Comparison of ENCODE assay signal across 8 cellular contexts in the genomic region with DNA sequence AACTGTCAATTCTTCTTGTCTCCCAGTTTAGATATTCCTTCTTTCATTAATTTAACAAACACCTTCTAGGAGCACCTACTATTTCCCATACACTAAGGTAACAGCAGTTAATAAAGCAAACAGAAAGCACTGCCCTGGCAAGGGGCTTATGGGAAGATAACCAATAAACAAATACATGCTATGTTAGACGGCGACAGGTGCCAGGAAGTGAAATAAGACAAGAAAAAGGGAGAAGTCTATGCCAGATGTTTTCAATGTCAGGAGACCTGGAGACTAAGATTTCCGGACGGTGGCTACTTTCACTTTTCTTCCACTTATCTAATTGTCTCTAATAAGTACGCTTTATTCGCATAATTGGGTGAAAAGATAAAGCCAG. TPM values are rescaled to one million over a fixed set of nuclear protein-coding genes. Genes with fewer than 3 reads are reported as not detected.
DNase-seq lines count a peak whose midpoint lies in the region; ATAC-seq, FAIRE-seq and TF ChIP-seq lines count a peak whose summit lies in the region.

No MANE protein-coding gene starts in this region.

- intact Hi-C loops in HCT116 (cut with micrococcal nuclease) (loop anchor here (2.0 to 5.0 kb wide), 3 partner anchors 33 to 173 kb away; a partner anchor contains a TSS), HepG2 (cut with micrococcal nuclease; ENCODE audit: unreplicated experiment) (loop anchor here (1.0 to 5.0 kb wide), 3 partner anchors 32 to 188 kb away; a partner anchor contains a TSS), thyroid gland (cut with DNase I) (loop anchor here (10.0 kb wide), 1 partner anchor 175 kb away; a partner anchor contains a TSS)

- H3K9ac ChIP-seq in HCT116 (ENCODE audit: low read length) (peak overlapping the region; percentile 78), HepG2 (ENCODE audit: insufficient read depth, low read depth, low read length) (peak overlapping the region; percentile 90)

- RAD21 ChIA-PET in HCT116 (lab: Charles Lee; ENCODE audit: low non-redundant PET in 1 of 2, low total read pairs in 2 of 2, uncharacterized antibody in 2 of 2, unreplicated experiment in 2 of 2), result no interaction called here

- WGBS in HepG2 (ENCODE audit: low lambda C conversion rate), result 0% methylated on average over 6 of the region's 6 CpGs
- 0 to 1% methylated on average over 6 of the region's 6 CpGs for WGBS in thyroid gland, 2 donors

- H3K4me1 ChIP-seq in HCT116 (ENCODE audit: control insufficient read depth in 1 of 2, insufficient read depth in 2 of 2, low read length in 2 of 2) (peaks cover 6 to 17% of the 10 kb centered on the region in 2 experiments; a peak in 3 of 4 replicates), HepG2 (ENCODE audit: insufficient read depth, low read length) (peaks cover 59% of the 10 kb centered on the region), thyroid gland (peaks cover 4 to 9% of the 10 kb centered on the region in 2 donors)

- H3K27ac ChIP-seq in HCT116 (ENCODE audit: low read depth, low read length) (peak overlapping the region; percentile 58), brain microvascular endothelial cell (peak overlapping the region; percentile 38), HepG2 (ENCODE audit: extremely low read length, insufficient read depth, low read length) (peak overlapping the region; percentile 73), thyroid gland (peak overlapping the region in 2 of 3 donors; percentile 76)

- peak overlapping the region; percentile 68 to 74 for H3K4me3 ChIP-seq in HCT116 (replicated peaks in 1 of 2; ENCODE audit: low read depth in 1 of 2, low read length in 2 of 2)
- H3K4me3 ChIP-seq in brain microvascular endothelial cell (ENCODE audit: low read depth, low read length), result peak overlapping the region; percentile 74
- H3K4me3 ChIP-seq in HepG2 (replicated peaks in 1 of 3; ENCODE audit: insufficient read depth in 1 of 3, low read depth in 2 of 3, low read length in 3 of 3), result peak overlapping the region; percentile 73 to 99 (median 86)
- H3K4me3 ChIP-seq in thyroid gland (replicated peaks in 1 of 3), result peak overlapping the region; percentile 21 to 69 (median 61)

- H3K27me3 ChIP-seq in HCT116 (ENCODE audit: insufficient read depth, low read length) (no peaks in the 10 kb centered on the region), brain microvascular endothelial cell (replicated peaks) (no peaks in the 10 kb centered on the region), HepG2 (ENCODE audit: control insufficient read depth in 1 of 2, insufficient read depth in 2 of 2, low read length in 2 of 2) (no peaks in the 10 kb centered on the region; a peak in 1 of 5 replicates), thyroid gland (no peaks in the 10 kb centered on the region)

- H3K9me3 ChIP-seq in HCT116 (ENCODE audit: control insufficient read depth in 1 of 2, insufficient read depth in 1 of 2, low read depth in 1 of 2, low read length in 2 of 2) (no peaks in the 10 kb centered on the region), HepG2 (ENCODE audit: low read length) (no peaks in the 10 kb centered on the region), thyroid gland (no peaks in the 10 kb centered on the region)

- ATAC-seq in HCT116 (peak; percentile 27), HepG2 (no peak; the same call in 2 of the 3 replicates)

- H3K79me2 ChIP-seq in HCT116 (ENCODE audit: insufficient read depth, low read length) (peaks cover 50% of the 10 kb centered on the region), HepG2 (ENCODE audit: insufficient read depth, low read length) (peaks cover 51% of the 10 kb centered on the region)

- H4K20me1 ChIP-seq in HCT116 (ENCODE audit: insufficient read depth), result no peaks in the 10 kb centered on the region
- H4K20me1 ChIP-seq in HepG2 (ENCODE audit: insufficient read depth, low read length), result 0 out of 2 replicates have a peak, but pooled peaks cover 2% of the 10 kb centered on the region

- peak overlapping the region; percentile 65 for H3K4me2 ChIP-seq in HCT116 (ENCODE audit: low read length)
- peak overlapping the region; percentile 94 for H3K4me2 ChIP-seq in HepG2 (ENCODE audit: low read depth, low read length)

- 0 out of 2 replicates have a peak, but pooled peaks cover 3% of the 10 kb centered on the region for H3K9me2 ChIP-seq in HCT116 (ENCODE audit: insufficient read depth)

- in situ Hi-C loops in brain microvascular endothelial cell (cut with HindIII; ENCODE audit: low pct_ligation_motif_present, low sequenced_read_pairs), result no loop called here
- in situ Hi-C loops in HepG2 (cut with HindIII; ENCODE audit: extremely low pct_ligation_motif_present, low pct_unique_long_range_greater_than_20kb), result no loop called here

- peak overlapping the region; percentile 93 for H2AFZ ChIP-seq in HCT116 (ENCODE audit: low read depth, low read length, poor library complexity, severe bottlenecking)
- peak overlapping the region; percentile 44 for H2AFZ ChIP-seq in HepG2 (ENCODE audit: low read length)

- H3K36me3 ChIP-seq in HCT116 (ENCODE audit: control insufficient read depth in 1 of 2, insufficient read depth in 2 of 2, low read length in 2 of 2) (peaks cover 0 to 6% of the 10 kb centered on the region in 2 experiments; a peak in 2 of 4 replicates), brain microvascular endothelial cell (replicated peaks) (no peaks in the 10 kb centered on the region), HepG2 (replicated peaks in 1 of 2; ENCODE audit: control insufficient read depth in 1 of 2, insufficient read depth in 2 of 2, low read length in 2 of 2) (0 out of 5 replicates have a peak, but pooled peaks cover 0 to 8% of the 10 kb centered on the region in 2 experiments), thyroid gland (no peaks in the 10 kb centered on the region)

- TF ChIP-seq CTCF in HCT116 (IDR thresholded peaks at IDR 0.05 in 2 of 3, conservative IDR thresholded peaks at IDR 0.05 in 1 of 3; ENCODE audit: borderline replicate concordance in 1 of 3, insufficient read depth in 1 of 3, low read depth in 2 of 3, low read length in 2 of 3) (no peak), brain microvascular endothelial cell (IDR thresholded peaks at IDR 0.05; ENCODE audit: low read depth, low read length, missing control alignments) (no peak), HepG2 (CRISPR knock-in tag; IDR thresholded peaks at IDR 0.05) (no peak), thyroid gland (IDR thresholded peaks at IDR 0.05) (no peak)

- CTCF ChIA-PET in HCT116 (lab: Charles Lee), result no interaction called here
- CTCF ChIA-PET in HepG2 (lab: Yijun Ruan, JAX; ENCODE audit: low intra/inter-chr PET ratio, low total read pairs), result no interaction called here

- TF ChIP-seq POLR2A in HCT116 (IDR thresholded peaks at IDR 0.05; ENCODE audit: borderline replicate concordance, extremely low read depth, insufficient read depth, insufficient read length) (no peak), HepG2 (IDR thresholded peaks at IDR 0.05; ENCODE audit: insufficient read depth in 1 of 2, low read depth in 2 of 2, low read length in 2 of 2) (peak in 1 of 2 experiments; percentile 28; a peak in 1 of 4 replicates), thyroid gland (IDR thresholded peaks at IDR 0.05) (no peak)

- TF ChIP-seq RAD21 in HCT116 (IDR thresholded peaks at IDR 0.05; ENCODE audit: low read depth) (no peak), HepG2 (CRISPR knock-in tag; IDR thresholded peaks at IDR 0.05) (no peak)

- FAIRE-seq in HepG2 (lab: Jason Lieb, UNC), result no peak

- TF ChIP-seq EP300 in HepG2 (IDR thresholded peaks at IDR 0.05; ENCODE audit: low read depth in 2 of 2, low read length in 2 of 2) (no peak), HepG2 (CRISPR knock-in tag; IDR thresholded peaks at IDR 0.05; ENCODE audit: borderline replicate concordance) (no peak)

- no TSS peak for BruUV-seq in HCT116 (replicated peaks; lab: Mats Ljungman, UMichigan)
- TSS peak; percentile 75 for BruUV-seq in HepG2 (replicated peaks; lab: Mats Ljungman, UMichigan)

- POLR2A ChIA-PET in HCT116 (lab: Charles Lee), result no interaction called here
- POLR2A ChIA-PET in HepG2 (lab: Yijun Ruan, JAX), result interaction anchor here (0.6 to 3.1 kb wide), 5 partner anchors 13 to 171 kb away, joined by 4 to 36 read pairs (median 6); a partner anchor contains a TSS

- peak; percentile 26 for DNase-seq in SIG-M5 treated with dmso at 0.1 percent for 504 hours (lab: John Stamatoyannopoulos, UW; ENCODE audit: unreplicated experiment)
- no peak for DNase-seq in SIG-M5 (lab: John Stamatoyannopoulos, UW)
- DNase-seq in HCT116 (ENCODE audit: low read depth, low spot score), result no peak
- DNase-seq in NCI-H2029 treated with DMSO at 0.1 percent for 48 hours (lab: John Stamatoyannopoulos, UW), result peak; percentile 24
- peak; percentile 2 for DNase-seq in brain microvascular endothelial cell
- no peak for DNase-seq in HepG2 (ENCODE audit: low spot score)
- no peak for DNase-seq in thyroid gland
- DNase-seq in NCI-H128 (lab: John Stamatoyannopoulos, UW; ENCODE audit: unreplicated experiment), result no peak

RNA-seq across cellular contexts. Expression of a gene that starts 32.5 kb away (rescaled TPM):
- total RNA-seq in HCT116 (2021; ENCODE audit: unreplicated experiment) (19.9 TPM), HepG2 (2016; rRNA removed; fragmentation: Illumina TruSeq; extraction: Trizol) (10.3 and 11.8 TPM in 2 replicates), thyroid gland (1 to 10 TPM; 9.0 to 9.9 (median 9.2) TPM)
- 3.7 and 4.7 TPM in 2 replicates for polyA plus RNA-seq in HCT116 (2012)
- total RNA-seq in HepG2 (2016; cell fraction: cytosol; rRNA removed; fragmentation: Illumina TruSeq; extraction: Trizol; ENCODE audit: low read depth), result 4.8 and 8.2 TPM in 2 replicates
- 10.6 and 11.9 TPM in 2 replicates for total RNA-seq in HepG2 (2016; cell fraction: insoluble cytoplasmic fraction; rRNA removed; fragmentation: Illumina TruSeq; extraction: Trizol)
- 3.9 and 4.0 TPM in 2 replicates for total RNA-seq in HepG2 (2016; cell fraction: membrane; rRNA removed; fragmentation: Illumina TruSeq; extraction: Trizol)
- 12.8 and 14.4 TPM in 2 replicates for total RNA-seq in HepG2 (2016; cell fraction: nucleus; rRNA removed; fragmentation: Illumina TruSeq; extraction: Trizol)
- polyA plus RNA-seq in HepG2 (2011; rRNA removed), result 4.4 and 5.3 TPM in 2 replicates
- 1.9 and 2.2 TPM in 2 replicates for polyA plus RNA-seq in HepG2 (2011; cell fraction: cytosol; rRNA removed)
- polyA plus RNA-seq in HepG2 (2011; cell fraction: nucleus; rRNA removed), result 10.1 and 12.2 TPM in 2 replicates
- polyA plus RNA-seq in HepG2 (2012), result 4.4 and 5.3 TPM in 2 replicates
- polyA plus RNA-seq in HepG2 (2016; cell fraction: cytosol; fragmentation: Illumina TruSeq; extraction: Trizol; ENCODE audit: low read depth), result 0.20 TPM in 2 replicates
- 4.7 TPM in 2 replicates for polyA plus RNA-seq in HepG2 (2016; cell fraction: insoluble cytoplasmic fraction; fragmentation: Illumina TruSeq; extraction: Trizol; ENCODE audit: low read depth)
- polyA plus RNA-seq in HepG2 (2016; cell fraction: membrane; fragmentation: Illumina TruSeq; extraction: Trizol; ENCODE audit: low read depth), result 0.71 and 0.95 TPM in 2 replicates
- polyA plus RNA-seq in HepG2 (2016; cell fraction: nucleus; fragmentation: Illumina TruSeq; extraction: Trizol; ENCODE audit: insufficient read depth, low read depth), result 22.5 and 25.6 TPM in 2 replicates
- 12.7 and 16.2 TPM in 2 replicates for polyA minus RNA-seq in HepG2 (2011; rRNA and poly(A)+ RNA removed; ENCODE audit: low replicate concordance)
- polyA minus RNA-seq in HepG2 (2011; cell fraction: cytosol; rRNA and poly(A)+ RNA removed), result 5.2 and 5.8 TPM in 2 replicates
- polyA minus RNA-seq in HepG2 (2011; cell fraction: nucleus; rRNA and poly(A)+ RNA removed), result 19.8 and 20.3 TPM in 2 replicates

RNA-seq across cellular contexts. Expression of a gene that starts 45.0 kb away (rescaled TPM):
- not detected for total RNA-seq in HCT116 (2021; ENCODE audit: unreplicated experiment)
- 0.09 and 0.27 TPM in 2 replicates for polyA plus RNA-seq in HCT116 (2012)
- total RNA-seq in HepG2 (2016; rRNA removed; fragmentation: Illumina TruSeq; extraction: Trizol), result 3.3 and 3.8 TPM in 2 replicates
- 1.0 and 1.1 TPM in 2 replicates for total RNA-seq in HepG2 (2016; cell fraction: cytosol; rRNA removed; fragmentation: Illumina TruSeq; extraction: Trizol; ENCODE audit: low read depth)
- 3.2 and 3.9 TPM in 2 replicates for total RNA-seq in HepG2 (2016; cell fraction: insoluble cytoplasmic fraction; rRNA removed; fragmentation: Illumina TruSeq; extraction: Trizol)
- total RNA-seq in HepG2 (2016; cell fraction: membrane; rRNA removed; fragmentation: Illumina TruSeq; extraction: Trizol), result 1.5 and 1.8 TPM in 2 replicates
- 6.5 and 7.5 TPM in 2 replicates for total RNA-seq in HepG2 (2016; cell fraction: nucleus; rRNA removed; fragmentation: Illumina TruSeq; extraction: Trizol)
- polyA plus RNA-seq in HepG2 (2011; rRNA removed), result 2.3 and 3.5 TPM in 2 replicates
- polyA plus RNA-seq in HepG2 (2011; cell fraction: cytosol; rRNA removed), result 2.3 and 2.4 TPM in 2 replicates
- polyA plus RNA-seq in HepG2 (2011; cell fraction: nucleus; rRNA removed), result 5.4 and 6.9 TPM in 2 replicates
- 1.1 and 1.4 TPM in 2 replicates for polyA plus RNA-seq in HepG2 (2012)
- polyA plus RNA-seq in HepG2 (2016; cell fraction: cytosol; fragmentation: Illumina TruSeq; extraction: Trizol; ENCODE audit: low read depth), result 0.37 and 0.38 TPM in 2 replicates
- 1.8 and 2.4 TPM in 2 replicates for polyA plus RNA-seq in HepG2 (2016; cell fraction: insoluble cytoplasmic fraction; fragmentation: Illumina TruSeq; extraction: Trizol; ENCODE audit: low read depth)
- 0.55 and 0.88 TPM in 2 replicates for polyA plus RNA-seq in HepG2 (2016; cell fraction: membrane; fragmentation: Illumina TruSeq; extraction: Trizol; ENCODE audit: low read depth)
- polyA plus RNA-seq in HepG2 (2016; cell fraction: nucleus; fragmentation: Illumina TruSeq; extraction: Trizol; ENCODE audit: insufficient read depth, low read depth), result 6.0 and 7.0 TPM in 2 replicates
- 2.6 TPM in 1 of 2 replicates, not detected in the other for polyA minus RNA-seq in HepG2 (2011; rRNA and poly(A)+ RNA removed; ENCODE audit: low replicate concordance)
- 2.1 and 2.2 TPM in 2 replicates for polyA minus RNA-seq in HepG2 (2011; cell fraction: cytosol; rRNA and poly(A)+ RNA removed)
- polyA minus RNA-seq in HepG2 (2011; cell fraction: nucleus; rRNA and poly(A)+ RNA removed), result 7.1 and 8.8 TPM in 2 replicates
- 10 to 100 TPM in 2 of 4 donors, 1 to 10 TPM in 2; 6.1 to 12.0 (median 10.0) TPM for total RNA-seq in thyroid gland

Comparison
In these comparisons a context has a peak if more than half of its experiments do, and no peak if none do; other contexts are left out.
1. DNase-seq: peak in SIG-M5 treated with dmso at 0.1 percent for 504 hours (single experiment), NCI-H2029 treated with DMSO at 0.1 percent for 48 hours (single experiment) and brain microvascular endothelial cell (single experiment); none in SIG-M5 (single experiment), HCT116 (single experiment), HepG2 (single experiment), thyroid gland (0 of 2) and NCI-H128 (single experiment).
2. Peak in every context shown above with its lines, with median percentiles within 50 percentile points of each other: H3K27ac ChIP-seq and H3K4me3 ChIP-seq.